Comparison of ENCODE assay signal across 22 cellular contexts in genomic region chr3:45062697-45063070, GRCh38. TPM values are rescaled to one million over a fixed set of nuclear protein-coding genes. Genes with fewer than 3 reads are reported as not detected.
A peak's percentile ranks its signal among the peaks of the same experiment; 100 is the strongest.
DNase-seq lines count a peak whose midpoint lies in the region; ATAC-seq, FAIRE-seq and TF ChIP-seq lines count a peak whose summit lies in the region.
"Had no signal": no experiment of that assay in that cellular context is flagged by ENCODE, and none has a peak within 500 bp of the region (broad histone marks: within the 10 kb centered on the region; RNA-seq: fewer than 3 reads in every experiment).

No MANE protein-coding gene starts in this region.

- H3K4me2 ChIP-seq in IMR-90 (ENCODE audit: low read depth, low read length) (no peak overlapping the region), mesenchymal stem cell (ENCODE audit: low read length, poor library complexity, severe bottlenecking) (no peak overlapping the region)
- H3K4me2 ChIP-seq: BLaER1, GM23338 had no signal

- H3K56ac ChIP-seq in IMR-90 (ENCODE audit: extremely low read depth, insufficient read depth, low read length): peak overlapping the region; percentile 45; the same call in 1 of the 2 replicates

- DNase-seq in IMR-90: no peak
- no peak for DNase-seq in mesenchymal stem cell
- no peak for DNase-seq in upper lobe of left lung
- DNase-seq in D721Med (ENCODE audit: insufficient read length, low spot score): no peak
- DNase-seq in activated CD8-positive, alpha-beta memory T cell treated with anti-CD3 and anti-CD28 coated beads, Interleukin-2, amount 10 ng/mL, durations not matched to agents 7 days and 5 days: no peak
- DNase-seq: Calu3; CD4-positive, alpha-beta memory T cell; GF-D8; MM.1S; NCI-H1048; NCI-H1436 treated with DMSO at 0.1 percent for 48 hours; NCI-H2029; NCI-H226; NCI-H510A treated with DMSO at 0.1 percent for 48 hours; NCI-H748 treated with DMSO at 0.1 percent for 48 hours; SIG-M5 had no signal

- H2BK5ac ChIP-seq in IMR-90 (ENCODE audit: low read depth, low read length, poor library complexity, severe bottlenecking) (peak overlapping the region; percentile 87), mesenchymal stem cell (ENCODE audit: low read depth, low read length, poor library complexity, severe bottlenecking) (no peak overlapping the region)

- WGBS in IMR-90 (ENCODE audit: extremely low coverage in 2 of 2, insufficient read length in 1 of 2), 2 experiments: no CpG with 5 or more reads among the region's 1 CpG
- whole genome bisulfite sequencing in mesenchymal stem cell: 90% methylated on average over 1 of the region's 1 CpG
- WGBS in upper lobe of left lung, 2 donors: 94 to 98% methylated on average over 1 of the region's 1 CpG

- H3K27me3 Mint-ChIP-seq in dendritic cell treated with granulocyte-macrophage colony-stimulating factor and Interleukin-4, amounts not matched to agents 40 ng/mL and 50 ng/mL, for 4 days: no peaks in the 10 kb centered on the region
- H3K27me3 Mint-ChIP-seq in activated CD8-positive, alpha-beta memory T cell treated with anti-CD3 and anti-CD28 coated beads, Interleukin-2, amount 10 ng/mL, durations not matched to agents 7 days and 5 days: peaks cover 8% of the 10 kb centered on the region

- peak overlapping the region; percentile 61 to 72 for H4K8ac ChIP-seq in IMR-90 (ENCODE audit: low read depth in 2 of 2, low read length in 2 of 2)
- H4K8ac ChIP-seq in mesenchymal stem cell (ENCODE audit: low read length): no peak overlapping the region

- no peaks in the 10 kb centered on the region for H4K20me1 ChIP-seq in IMR-90 (ENCODE audit: insufficient read depth, low read length)
- H4K20me1 ChIP-seq: BLaER1 had no signal

- H3K4me3 Mint-ChIP-seq in dendritic cell treated with granulocyte-macrophage colony-stimulating factor and Interleukin-4, amounts not matched to agents 40 ng/mL and 50 ng/mL, for 4 days: no peak overlapping the region
- H3K4me3 Mint-ChIP-seq in activated CD8-positive, alpha-beta memory T cell treated with anti-CD3 and anti-CD28 coated beads, Interleukin-2, amount 10 ng/mL, durations not matched to agents 7 days and 5 days: no peak overlapping the region
- H3K4me3 Mint-ChIP-seq: CD4-positive, alpha-beta memory T cell; GM23338 had no signal

- CTCF ChIA-PET in IMR-90 (lab: Yijun Ruan, JAX): no interaction called here
- CTCF ChIA-PET in activated CD8-positive, alpha-beta memory T cell treated with anti-CD3 and anti-CD28 coated beads, Interleukin-2, amount 10 ng/mL, durations not matched to agents 7 days and 5 days (lab: Charles Lee): no interaction called here

- no peak overlapping the region for H2AK9ac ChIP-seq in IMR-90 (replicated peaks; ENCODE audit: low read depth, low read length, poor library complexity)

- peak overlapping the region; percentile 85 for H4K91ac ChIP-seq in IMR-90 (ENCODE audit: insufficient read depth, low read depth, low read length)
- no peak overlapping the region for H4K91ac ChIP-seq in mesenchymal stem cell (ENCODE audit: low read length)

- no peak for FAIRE-seq in D721Med (lab: Jason Lieb, UNC)

- no peak for TF ChIP-seq RAD21 in IMR-90 (IDR thresholded peaks at IDR 0.05; ENCODE audit: low read length)

- no peak overlapping the region for H2AFZ ChIP-seq in IMR-90 (replicated peaks; ENCODE audit: low read length, poor library complexity)
- H2AFZ ChIP-seq in mesenchymal stem cell (ENCODE audit: low read depth, low read length): no peak overlapping the region
- H2AFZ ChIP-seq: GM23338 had no signal

- H3K9me3 ChIP-seq in IMR-90 (ENCODE audit: control insufficient read depth, insufficient read depth, low read length): no peaks in the 10 kb centered on the region
- no peaks in the 10 kb centered on the region for H3K9me3 ChIP-seq in mesenchymal stem cell (ENCODE audit: control insufficient read depth, low read length)
- H3K9me3 ChIP-seq in upper lobe of left lung: no peaks in the 10 kb centered on the region
- H3K9me3 ChIP-seq: BLaER1, HAP-1 had no signal

- peak overlapping the region; percentile 57; the same call in 1 of the 2 replicates for H3K9ac ChIP-seq in IMR-90 (ENCODE audit: low read depth, low read length)
- H3K9ac ChIP-seq in mesenchymal stem cell (ENCODE audit: low read length): peak overlapping the region; percentile 22
- H3K9ac ChIP-seq: BLaER1 had no signal

- TF ChIP-seq CTCF in IMR-90 (conservative IDR thresholded peaks at IDR 0.05; ENCODE audit: low read depth, low read length) (no peak), upper lobe of left lung (IDR thresholded peaks at IDR 0.05) (no peak), D721Med (IDR thresholded peaks at IDR 0.05; ENCODE audit: insufficient read depth, missing control alignments) (no peak)

- no peak overlapping the region for H2BK12ac ChIP-seq in mesenchymal stem cell (ENCODE audit: low read length in 2 of 2)

- H2AK5ac ChIP-seq in IMR-90 (ENCODE audit: low read depth, low read length) (peak overlapping the region; percentile 84), mesenchymal stem cell (ENCODE audit: low read length, severe bottlenecking) (no peak overlapping the region)

- TSS peak; percentile 90 for BruUV-seq in IMR-90 (replicated peaks; lab: Mats Ljungman, UMichigan)

- H4K5ac ChIP-seq in IMR-90 (ENCODE audit: low read depth, low read length): peak overlapping the region; percentile 71

- H3K4me3 ChIP-seq in IMR-90 (ENCODE audit: insufficient read depth, low read depth, low read length): no peak overlapping the region
- H3K4me3 ChIP-seq in mesenchymal stem cell (ENCODE audit: insufficient read depth in 1 of 2, low read depth in 1 of 2, low read length in 2 of 2): no peak overlapping the region
- H3K4me3 ChIP-seq in upper lobe of left lung: no peak overlapping the region
- H3K4me3 ChIP-seq: BLaER1, GM23338, HAP-1 had no signal

- H2BK15ac ChIP-seq in IMR-90 (ENCODE audit: low read depth, low read length) (peak overlapping the region; percentile 69; the same call in 2 of the 3 replicates), mesenchymal stem cell (ENCODE audit: low read depth, poor library complexity, severe bottlenecking) (no peak overlapping the region)

- H3K23ac ChIP-seq in IMR-90 (ENCODE audit: low read depth, low read length) (peak overlapping the region; percentile 49; the same call in 1 of the 2 replicates), mesenchymal stem cell (ENCODE audit: low read length in 2 of 2) (no peak overlapping the region)

- H3K79me1 ChIP-seq in IMR-90 (ENCODE audit: low read depth in 1 of 2, low read length in 2 of 2): peaks cover 0 to 35% of the 10 kb centered on the region in 2 experiments; a peak in 2 of 4 replicates
- H3K79me1 ChIP-seq in mesenchymal stem cell (replicated peaks; ENCODE audit: low read length, poor library complexity, severe bottlenecking): no peaks in the 10 kb centered on the region

- H3K14ac ChIP-seq in IMR-90 (replicated peaks; ENCODE audit: low read depth, low read length): peak overlapping the region; percentile 75
- no peak overlapping the region for H3K14ac ChIP-seq in mesenchymal stem cell (ENCODE audit: low read length in 2 of 2)

- H2BK120ac ChIP-seq in IMR-90 (ENCODE audit: low read depth, low read length): peak overlapping the region; percentile 100
- no peak overlapping the region for H2BK120ac ChIP-seq in mesenchymal stem cell (ENCODE audit: low read depth, low read length)

- peak overlapping the region; percentile 90 for H3K18ac ChIP-seq in IMR-90 (ENCODE audit: low read depth, low read length)
- no peak overlapping the region for H3K18ac ChIP-seq in mesenchymal stem cell (ENCODE audit: low read depth in 1 of 2, low read length in 2 of 2)

- H3K9me1 ChIP-seq in IMR-90 (ENCODE audit: insufficient read depth, low read length): peaks cover 30% of the 10 kb centered on the region

- dilution Hi-C loops in IMR-90 (cut with HindIII; ENCODE audit: low sequenced_read_pairs, unreplicated experiment): no loop called here

- intact Hi-C loops in IMR-90 (cut with micrococcal nuclease): no loop called here
- intact Hi-C loops in dendritic cell treated with granulocyte-macrophage colony-stimulating factor and Interleukin-4, amounts not matched to agents 40 ng/mL and 50 ng/mL, for 4 days (cut with micrococcal nuclease): no loop called here

- H3K4me1 ChIP-seq in IMR-90 (ENCODE audit: control insufficient read depth, insufficient read depth, low read length) (peaks cover 32% of the 10 kb centered on the region), mesenchymal stem cell (ENCODE audit: control insufficient read depth, insufficient read depth, low read depth, low read length) (peaks cover 7% of the 10 kb centered on the region), upper lobe of left lung (peaks cover 11 to 25% (median 22%) of the 10 kb centered on the region in 4 donors)

- POLR2A ChIA-PET in IMR-90 (lab: Charles Lee; ENCODE audit: unreplicated experiment): interaction anchor here (0.7 to 1.1 kb wide), 3 partner anchors 105 to 142 kb away, joined by 3 to 17 read pairs (median 3); no protein-coding TSS in a partner anchor

- H3K27ac ChIP-seq in IMR-90 (ENCODE audit: insufficient read depth, low read length) (peak overlapping the region; percentile 92), mesenchymal stem cell (ENCODE audit: low read length, poor library complexity, severe bottlenecking) (no peak overlapping the region), upper lobe of left lung (peak overlapping the region in 3 of 4 donors; percentile 50 to 80 (median 59))
- H3K27ac ChIP-seq: BLaER1 had no signal

- H3K36me3 ChIP-seq in IMR-90 (ENCODE audit: control insufficient read depth, insufficient read depth, low read length) (no peaks in the 10 kb centered on the region), mesenchymal stem cell (ENCODE audit: control insufficient read depth in 1 of 2, insufficient read depth in 2 of 2, low read depth in 1 of 2, low read length in 2 of 2) (no peaks in the 10 kb centered on the region), upper lobe of left lung (no peaks in the 10 kb centered on the region)
- H3K36me3 ChIP-seq: BLaER1, HAP-1 had no signal

- TF ChIP-seq EP300 in upper lobe of left lung (IDR thresholded peaks at IDR 0.05): no peak

- peak overlapping the region; percentile 100; the same call in 1 of the 2 replicates for H2BK20ac ChIP-seq in IMR-90 (ENCODE audit: low read depth, low read length)

- ATAC-seq in IMR-90 (ENCODE audit: low read depth) (no peak), upper lobe of left lung (ENCODE audit: low FRiP score in 2 of 2) (no peak), HG02763 (IDR thresholded peaks at IDR 0.05; ENCODE audit: unreplicated experiment) (no peak)
- ATAC-seq in activated CD8-positive, alpha-beta memory T cell treated with anti-CD3 and anti-CD28 coated beads, Interleukin-2, amount 10 ng/mL, durations not matched to agents 7 days and 5 days: no peak
- ATAC-seq: GM23338 had no signal

- in situ Hi-C loops in IMR-90 (cut with MboI; ENCODE audit: low sequenced_read_pairs): no loop called here

- peak overlapping the region; percentile 86 for H3K4ac ChIP-seq in IMR-90 (ENCODE audit: low read depth, low read length)
- peak overlapping the region in 1 of 2 experiments; percentile 79 for H3K4ac ChIP-seq in mesenchymal stem cell (ENCODE audit: low read depth in 1 of 2, low read length in 2 of 2)

- peaks cover 73% of the 10 kb centered on the region for H3K4me1 Mint-ChIP-seq in dendritic cell treated with granulocyte-macrophage colony-stimulating factor and Interleukin-4, amounts not matched to agents 40 ng/mL and 50 ng/mL, for 4 days (ENCODE audit: low read depth)
- H3K4me1 Mint-ChIP-seq in activated CD8-positive, alpha-beta memory T cell treated with anti-CD3 and anti-CD28 coated beads, Interleukin-2, amount 10 ng/mL, durations not matched to agents 7 days and 5 days: peaks cover 27% of the 10 kb centered on the region

- H3K9me3 Mint-ChIP-seq in dendritic cell treated with granulocyte-macrophage colony-stimulating factor and Interleukin-4, amounts not matched to agents 40 ng/mL and 50 ng/mL, for 4 days: no peaks in the 10 kb centered on the region
- H3K9me3 Mint-ChIP-seq in activated CD8-positive, alpha-beta memory T cell treated with anti-CD3 and anti-CD28 coated beads, Interleukin-2, amount 10 ng/mL, durations not matched to agents 7 days and 5 days (ENCODE audit: low read depth): no peaks in the 10 kb centered on the region
- H3K9me3 Mint-ChIP-seq: CD4-positive, alpha-beta memory T cell; GM23338 had no signal

- TF ChIP-seq POLR2A in IMR-90 (IDR thresholded peaks at IDR 0.05; ENCODE audit: low read depth, low read length): no peak
- no peak for TF ChIP-seq POLR2A in upper lobe of left lung (IDR thresholded peaks at IDR 0.05)

- H3K27ac Mint-ChIP-seq in dendritic cell treated with granulocyte-macrophage colony-stimulating factor and Interleukin-4, amounts not matched to agents 40 ng/mL and 50 ng/mL, for 4 days: peak overlapping the region; percentile 94
- H3K27ac Mint-ChIP-seq in activated CD8-positive, alpha-beta memory T cell treated with anti-CD3 and anti-CD28 coated beads, Interleukin-2, amount 10 ng/mL, durations not matched to agents 7 days and 5 days: no peak overlapping the region
- H3K27ac Mint-ChIP-seq: CD4-positive, alpha-beta memory T cell; GM23338 had no signal

- H3K27me3 ChIP-seq in IMR-90 (ENCODE audit: control insufficient read depth, insufficient read depth, low read length) (no peaks in the 10 kb centered on the region), mesenchymal stem cell (ENCODE audit: control insufficient read depth in 1 of 2, insufficient read depth in 1 of 2, low read length in 2 of 2) (no peaks in the 10 kb centered on the region), upper lobe of left lung (no peaks in the 10 kb centered on the region)
- H3K27me3 ChIP-seq: BLaER1 had no signal

- H3K36me3 Mint-ChIP-seq in dendritic cell treated with granulocyte-macrophage colony-stimulating factor and Interleukin-4, amounts not matched to agents 40 ng/mL and 50 ng/mL, for 4 days (ENCODE audit: low read depth): no peaks in the 10 kb centered on the region
- H3K36me3 Mint-ChIP-seq in activated CD8-positive, alpha-beta memory T cell treated with anti-CD3 and anti-CD28 coated beads, Interleukin-2, amount 10 ng/mL, durations not matched to agents 7 days and 5 days: no peaks in the 10 kb centered on the region
- H3K36me3 Mint-ChIP-seq: CD4-positive, alpha-beta memory T cell had no signal

RNA-seq across cellular contexts. Expression of gene CLEC3B, which starts 36.6 kb away (rescaled TPM):
- 1.9 and 3.6 TPM in 2 replicates for total RNA-seq in IMR-90 (2012; rRNA removed)
- 13.2 and 13.8 TPM in 2 replicates for polyA plus RNA-seq in IMR-90 (2012; rRNA removed)
- polyA plus RNA-seq in IMR-90 (2012; cell fraction: cytosol; rRNA removed): 20.2 and 52.4 TPM in 2 replicates
- polyA plus RNA-seq in IMR-90 (2012; cell fraction: nucleus; rRNA removed; ENCODE audit: low replicate concordance): 7.8 and 10.6 TPM in 2 replicates
- polyA plus RNA-seq in mesenchymal stem cell (2013, experiment 1 of 2): 0.51 TPM
- polyA plus RNA-seq in mesenchymal stem cell (2013, experiment 2 of 2): 0.70 TPM
- total RNA-seq in upper lobe of left lung: 100 to 1,000 TPM in 4 of 6 donors, 10 to 100 TPM in 1, 1 to 10 TPM in 1; 6.3 to 332 (median 140) TPM
- not detected for total RNA-seq in activated CD8-positive, alpha-beta memory T cell treated with anti-CD3 and anti-CD28 coated beads, Interleukin-2, amount 10 ng/mL, durations not matched to agents 7 days and 5 days
- total RNA-seq: Calu3, Daoy, GM23338 had no signal
- polyA plus RNA-seq: CD4-positive, alpha-beta memory T cell; GM23338 had no signal
